In the genomic region with DNA sequence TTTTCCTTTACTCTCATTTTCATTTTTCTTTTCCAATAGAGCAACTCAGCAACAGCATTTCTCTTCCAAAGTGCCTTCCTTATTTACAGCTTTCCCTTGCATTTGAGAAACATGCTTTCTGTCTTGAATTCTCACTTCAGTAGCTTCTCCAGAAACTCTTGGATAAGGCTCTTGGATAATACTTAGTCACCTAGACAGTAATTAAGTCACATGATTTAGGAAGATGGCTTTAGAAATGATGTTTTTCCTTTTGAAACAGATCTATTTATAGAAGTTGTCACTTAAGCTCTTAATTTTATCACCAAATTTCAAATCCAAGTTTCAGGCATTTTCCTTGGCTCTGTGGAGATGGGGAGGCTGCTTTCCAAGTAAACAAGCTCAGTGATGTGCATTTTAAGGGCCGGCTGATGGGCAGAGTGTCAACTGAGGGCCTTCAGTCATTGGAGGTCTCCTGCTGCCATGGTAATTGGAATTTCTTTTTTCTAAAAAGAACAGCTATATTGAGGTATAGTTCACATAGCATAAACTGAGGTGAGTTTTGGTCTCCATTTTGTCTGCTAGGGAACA, we compare ENCODE assay signal across 15 cellular contexts.
DNase-seq lines count a peak whose midpoint lies in the region; ATAC-seq and TF ChIP-seq lines count a peak whose summit lies in the region.
"Had no signal": no experiment of that assay in that cellular context is flagged by ENCODE, and none has a peak within 500 bp of the region (broad histone marks: within the 10 kb centered on the region; RNA-seq: fewer than 3 reads in every experiment).

No MANE protein-coding gene starts in this region.

- CTCF ChIA-PET in OCI-LY7 (lab: Charles Lee; ENCODE audit: unreplicated experiment), result no interaction called here

- DNase-seq in glutamatergic neuron (no peak), superior temporal gyrus (ENCODE audit: extremely low spot score) (peak; percentile 64), foreskin melanocyte (no peak), NCI-H1694 (lab: John Stamatoyannopoulos, UW) (no peak), OCI-LY7 (ENCODE audit: low spot score) (no peak)
- DNase-seq: CD8-positive, alpha-beta memory T cell; NCI-H1092; NCI-H2107; NCI-H774; SIG-M5 had no signal

- no TSS peak for BruUV-seq in OCI-LY7 (replicated peaks; lab: Mats Ljungman, UMichigan)

- H3K4me1 ChIP-seq in Loucy (ENCODE audit: insufficient read depth, low read length, poor library complexity, severe bottlenecking), result peaks cover 46% of the 10 kb centered on the region
- no peaks in the 10 kb centered on the region for H3K4me1 ChIP-seq in OCI-LY7 (ENCODE audit: insufficient read depth, low read length, poor library complexity, severe bottlenecking)
- H3K4me1 ChIP-seq: HAP-1 had no signal

- H3K4me3 ChIP-seq in Loucy (ENCODE audit: low read length, poor library complexity, severe bottlenecking), result no peak overlapping the region
- H3K4me3 ChIP-seq in OCI-LY7 (ENCODE audit: low read depth, low read length, poor library complexity, severe bottlenecking), result no peak overlapping the region
- H3K4me3 ChIP-seq: BLaER1, HAP-1 had no signal

- H3K79me2 ChIP-seq in Loucy (ENCODE audit: insufficient read depth, low read length) (no peaks in the 10 kb centered on the region), OCI-LY7 (ENCODE audit: insufficient read depth, low read depth, low read length) (no peaks in the 10 kb centered on the region)

- H3K36me3 ChIP-seq in Loucy (ENCODE audit: insufficient read depth, low read length), result no peaks in the 10 kb centered on the region
- H3K36me3 ChIP-seq in OCI-LY7 (ENCODE audit: insufficient read depth, low read length), result no peaks in the 10 kb centered on the region
- H3K36me3 ChIP-seq: BLaER1, HAP-1 had no signal

- H3K9me2 ChIP-seq in Loucy (replicated peaks; ENCODE audit: low read depth, low read length) (no peaks in the 10 kb centered on the region), OCI-LY7 (ENCODE audit: insufficient read depth, low read length) (no peaks in the 10 kb centered on the region)

- no peak for TF ChIP-seq CTCF in Loucy (conservative IDR thresholded peaks at IDR 0.05; ENCODE audit: low read length)
- no peak for TF ChIP-seq CTCF in glutamatergic neuron (IDR thresholded peaks at IDR 0.05; ENCODE audit: partially characterized antibody, unreplicated experiment)
- TF ChIP-seq CTCF in OCI-LY7 (conservative IDR thresholded peaks at IDR 0.05; ENCODE audit: low read length), result no peak

- H3K9me3 ChIP-seq in Loucy (ENCODE audit: insufficient read depth, low read depth, low read length) (no peaks in the 10 kb centered on the region), OCI-LY7 (ENCODE audit: low read length) (no peaks in the 10 kb centered on the region)
- H3K9me3 ChIP-seq: BLaER1, HAP-1 had no signal

- peaks cover 6% of the 10 kb centered on the region for H3K27me3 Mint-ChIP-seq in glutamatergic neuron (ENCODE audit: unreplicated experiment)
- H3K27me3 Mint-ChIP-seq: CD8-positive, alpha-beta memory T cell had no signal

- H3K27ac Mint-ChIP-seq in glutamatergic neuron (ENCODE audit: unreplicated experiment), result peak overlapping the region; percentile 53

- peaks cover 60% of the 10 kb centered on the region for H3K4me1 Mint-ChIP-seq in glutamatergic neuron (ENCODE audit: low read depth, unreplicated experiment)

- POLR2A ChIA-PET in OCI-LY7 (lab: Charles Lee), result interaction anchor here (1.1 kb wide), 1 partner anchor 13 kb away, joined by 3 read pairs; no protein-coding TSS in a partner anchor

- H2AFZ ChIP-seq in Loucy (ENCODE audit: low read length) (no peak overlapping the region), OCI-LY7 (ENCODE audit: low read length) (no peak overlapping the region)

- no peak overlapping the region for H3K4me3 Mint-ChIP-seq in glutamatergic neuron (ENCODE audit: unreplicated experiment)

- peak overlapping the region; percentile 22 for H3K27ac ChIP-seq in angular gyrus (ENCODE audit: low read depth, low read length)
- no peak overlapping the region for H3K27ac ChIP-seq in OCI-LY7 (ENCODE audit: low read depth, low read length, poor library complexity, severe bottlenecking)
- H3K27ac ChIP-seq: BLaER1 had no signal

- ATAC-seq in GM19395 (IDR thresholded peaks at IDR 0.05; ENCODE audit: unreplicated experiment), result no peak

- H3K4me2 ChIP-seq in Loucy (ENCODE audit: low read depth, low read length, poor library complexity, severe bottlenecking), result peak overlapping the region; percentile 90
- no peak overlapping the region for H3K4me2 ChIP-seq in OCI-LY7 (ENCODE audit: low read length)
- H3K4me2 ChIP-seq: BLaER1 had no signal

- intact Hi-C loops in OCI-LY7 (cut with micrococcal nuclease; ENCODE audit: unreplicated experiment), result no loop called here

- peaks cover 10% of the 10 kb centered on the region for H3K9me3 Mint-ChIP-seq in glutamatergic neuron (ENCODE audit: unreplicated experiment)
- H3K9me3 Mint-ChIP-seq: CD8-positive, alpha-beta memory T cell had no signal

- no peaks in the 10 kb centered on the region for H3K27me3 ChIP-seq in Loucy (ENCODE audit: insufficient read depth, low read length, poor library complexity, severe bottlenecking)
- H3K27me3 ChIP-seq: BLaER1 had no signal

- H3F3A ChIP-seq in Loucy (ENCODE audit: low read depth), result no peaks in the 10 kb centered on the region

- peaks cover 5% of the 10 kb centered on the region for H3K36me3 Mint-ChIP-seq in glutamatergic neuron (ENCODE audit: unreplicated experiment)

- no peak overlapping the region for H3K9ac ChIP-seq in Loucy (ENCODE audit: low read depth, low read length, poor library complexity, severe bottlenecking)
- H3K9ac ChIP-seq: BLaER1 had no signal

- no peaks in the 10 kb centered on the region for H4K20me1 ChIP-seq in Loucy (ENCODE audit: insufficient read depth, low read length, poor library complexity, severe bottlenecking)
- H4K20me1 ChIP-seq in OCI-LY7 (ENCODE audit: insufficient read depth, low read length), result no peaks in the 10 kb centered on the region
- H4K20me1 ChIP-seq: BLaER1 had no signal
